Comparison of ENCODE assay signal across 21 cellular contexts in genomic region chr1:208540724-208541123, GRCh38.
DNase-seq lines count a peak whose midpoint lies in the region; ATAC-seq and TF ChIP-seq lines count a peak whose summit lies in the region.
"Had no signal": no experiment of that assay in that cellular context is flagged by ENCODE, and none has a peak within 500 bp of the region (broad histone marks: within the 10 kb centered on the region; RNA-seq: fewer than 3 reads in every experiment).

No MANE protein-coding gene starts in this region.

- POLR2A ChIA-PET in WTC11 (lab: Charles Lee): no interaction called here
- POLR2A ChIA-PET in activated CD4-positive, alpha-beta T cell treated with anti-CD3 and anti-CD28 coated beads for 36 hours (lab: Charles Lee): no interaction called here
- POLR2A ChIA-PET in naive thymus-derived CD8-positive, alpha-beta T cell (lab: Charles Lee): no interaction called here

- H3K4me1 Mint-ChIP-seq in H9: peaks cover 18 to 22% of the 10 kb centered on the region in 2 experiments
- peaks cover 19% of the 10 kb centered on the region for H3K4me1 Mint-ChIP-seq in WTC11
- no peaks in the 10 kb centered on the region for H3K4me1 Mint-ChIP-seq in osteocyte (ENCODE audit: unreplicated experiment)
- H3K4me1 Mint-ChIP-seq in activated CD4-positive, alpha-beta T cell treated with anti-CD3 and anti-CD28 coated beads for 36 hours: no peaks in the 10 kb centered on the region
- H3K4me1 Mint-ChIP-seq in naive thymus-derived CD8-positive, alpha-beta T cell: peaks cover 0 to 2% (median 0%) of the 10 kb centered on the region in 4 donors

- no peaks in the 10 kb centered on the region for H3K4me1 ChIP-seq in H9 (ENCODE audit: insufficient read depth, low read length)
- H3K4me1 ChIP-seq in foreskin keratinocyte: peaks cover 29% of the 10 kb centered on the region
- H3K4me1 ChIP-seq: Caco-2 had no signal

- H4K5ac ChIP-seq in H9 (ENCODE audit: insufficient read length, low read depth, low read length): no peak overlapping the region

- no peak overlapping the region for H3K27ac Mint-ChIP-seq in H9
- H3K27ac Mint-ChIP-seq in WTC11: no peak overlapping the region
- no peak overlapping the region for H3K27ac Mint-ChIP-seq in osteocyte (ENCODE audit: unreplicated experiment)
- no peak overlapping the region for H3K27ac Mint-ChIP-seq in activated CD4-positive, alpha-beta T cell treated with anti-CD3 and anti-CD28 coated beads for 36 hours
- no peak overlapping the region for H3K27ac Mint-ChIP-seq in naive thymus-derived CD8-positive, alpha-beta T cell
- H3K27ac Mint-ChIP-seq: B cell; CD8-positive, alpha-beta T cell had no signal

- no peak overlapping the region for H3K56ac ChIP-seq in H9 (ENCODE audit: insufficient read length, low read depth, low read length)

- H3K9me3 Mint-ChIP-seq in H9 (no peaks in the 10 kb centered on the region), WTC11 (no peaks in the 10 kb centered on the region), osteocyte (ENCODE audit: unreplicated experiment) (no peaks in the 10 kb centered on the region)
- no peaks in the 10 kb centered on the region for H3K9me3 Mint-ChIP-seq in activated CD4-positive, alpha-beta T cell treated with anti-CD3 and anti-CD28 coated beads for 36 hours (ENCODE audit: low read depth)
- H3K9me3 Mint-ChIP-seq in naive thymus-derived CD8-positive, alpha-beta T cell: no peaks in the 10 kb centered on the region
- H3K9me3 Mint-ChIP-seq: CD8-positive, alpha-beta T cell had no signal

- no peaks in the 10 kb centered on the region for H3K23me2 ChIP-seq in H9 (ENCODE audit: insufficient read length, low read depth, low read length, poor library complexity, severe bottlenecking)

- DNase-seq in H9 (no peak), WTC11 (ENCODE audit: low spot score) (no peak), foreskin keratinocyte (no peak), osteocyte (ENCODE audit: extremely low spot score, unreplicated experiment) (peak; percentile 59), DMS79 (lab: John Stamatoyannopoulos, UW) (no peak)
- no peak for DNase-seq in activated CD4-positive, alpha-beta T cell treated with anti-CD3 and anti-CD28 coated beads for 36 hours
- no peak for DNase-seq in naive thymus-derived CD8-positive, alpha-beta T cell
- DNase-seq: Caco-2; CD8-positive, alpha-beta T cell; DND-41; NCI-H1417 treated with DMSO at 0.1 percent for 48 hours; NCI-H1694 treated with DMSO at 0.1 percent for 48 hours; NCI-H2081; NCI-H2171 treated with DMSO at 0.1 percent for 48 hours; NCI-H345; NCI-H524; NCI-H82; PC-9; SHP77 had no signal

- WGBS in H9 (ENCODE audit: extremely low coverage, insufficient read length, low lambda C conversion rate): no CpG with 5 or more reads among the region's 2 CpGs

- no peak overlapping the region for H2BK20ac ChIP-seq in H9 (ENCODE audit: low read depth, low read length, poor library complexity, severe bottlenecking)

- H3K9ac ChIP-seq in H9 (ENCODE audit: extremely low read depth, insufficient read length, low read length): no peak overlapping the region

- H4K8ac ChIP-seq in H9 (replicated peaks; ENCODE audit: insufficient read length, low read depth, low read length): no peak overlapping the region

- no peaks in the 10 kb centered on the region for H4K20me1 ChIP-seq in H9 (ENCODE audit: control insufficient read depth, insufficient read depth, insufficient read length)

- H3K36me3 Mint-ChIP-seq in H9 (ENCODE audit: insufficient read depth in 1 of 3, low read depth in 3 of 3) (no peaks in the 10 kb centered on the region), WTC11 (no peaks in the 10 kb centered on the region), osteocyte (ENCODE audit: unreplicated experiment) (no peaks in the 10 kb centered on the region)
- H3K36me3 Mint-ChIP-seq in activated CD4-positive, alpha-beta T cell treated with anti-CD3 and anti-CD28 coated beads for 36 hours (ENCODE audit: low read depth): no peaks in the 10 kb centered on the region
- no peaks in the 10 kb centered on the region for H3K36me3 Mint-ChIP-seq in naive thymus-derived CD8-positive, alpha-beta T cell
- H3K36me3 Mint-ChIP-seq: CD8-positive, alpha-beta T cell had no signal

- no peak overlapping the region for H2BK5ac ChIP-seq in H9 (ENCODE audit: insufficient read length, low read length)

- no peaks in the 10 kb centered on the region for H3K79me1 ChIP-seq in H9 (ENCODE audit: insufficient read depth, low read depth, low read length, poor library complexity, severe bottlenecking)

- H2BK15ac ChIP-seq in H9 (ENCODE audit: low read depth, low read length): no peak overlapping the region

- H3K18ac ChIP-seq in H9 (ENCODE audit: insufficient read length, low read depth, low read length): no peak overlapping the region

- H2BK12ac ChIP-seq in H9 (ENCODE audit: insufficient read length, low read depth, low read length): no peak overlapping the region

- TF ChIP-seq CTCF in H9 (conservative IDR thresholded peaks at IDR 0.05) (peak; percentile 37), WTC11 (IDR thresholded peaks at IDR 0.05) (no peak), foreskin keratinocyte (conservative IDR thresholded peaks at IDR 0.05) (peak; percentile 18), osteocyte (IDR thresholded peaks at IDR 0.05) (no peak)

- no peak overlapping the region for H3K4ac ChIP-seq in H9 (ENCODE audit: low read depth, low read length)

- CTCF ChIA-PET in WTC11 (lab: Charles Lee): interaction anchor here (1.0 kb wide), 1 partner anchor 9 kb away, joined by 3 read pairs; no protein-coding TSS in a partner anchor
- CTCF ChIA-PET in activated CD4-positive, alpha-beta T cell treated with anti-CD3 and anti-CD28 coated beads for 36 hours (lab: Charles Lee): no interaction called here

- H3K27me3 Mint-ChIP-seq in H9 (ENCODE audit: low read depth): no peaks in the 10 kb centered on the region
- H3K27me3 Mint-ChIP-seq in WTC11 (ENCODE audit: low read depth): no peaks in the 10 kb centered on the region
- peaks cover 2% of the 10 kb centered on the region for H3K27me3 Mint-ChIP-seq in osteocyte (ENCODE audit: unreplicated experiment)
- H3K27me3 Mint-ChIP-seq in activated CD4-positive, alpha-beta T cell treated with anti-CD3 and anti-CD28 coated beads for 36 hours: peaks cover 12% of the 10 kb centered on the region
- peaks cover 2 to 51% (median 17%) of the 10 kb centered on the region in 5 donors for H3K27me3 Mint-ChIP-seq in naive thymus-derived CD8-positive, alpha-beta T cell
- H3K27me3 Mint-ChIP-seq: B cell had no signal

- no peak overlapping the region for H3K4me2 ChIP-seq in H9 (ENCODE audit: insufficient read depth, insufficient read length, low read length)
- H3K4me2 ChIP-seq: PC-9 had no signal

- no peak overlapping the region for H3K27ac ChIP-seq in H9 (ENCODE audit: insufficient read length, low read depth, low read length)
- H3K27ac ChIP-seq in foreskin keratinocyte: peak overlapping the region; percentile 12
- H3K27ac ChIP-seq: C4-2B, PC-9 had no signal

- no peak overlapping the region for H3K23ac ChIP-seq in H9 (ENCODE audit: insufficient read length, low read depth, low read length)

- H3K27me3 ChIP-seq in H9 (ENCODE audit: insufficient read depth, low read length) (no peaks in the 10 kb centered on the region), foreskin keratinocyte (no peaks in the 10 kb centered on the region)

- H4K91ac ChIP-seq in H9 (ENCODE audit: insufficient read length, low read depth, low read length): no peak overlapping the region

- ATAC-seq in WTC11: peak; percentile 48; the same call in 1 of the 2 replicates
- no peak for ATAC-seq in foreskin keratinocyte
- no peak for ATAC-seq in activated CD4-positive, alpha-beta T cell treated with anti-CD3 and anti-CD28 coated beads for 36 hours
- no peak for ATAC-seq in naive thymus-derived CD8-positive, alpha-beta T cell
- ATAC-seq: CD8-positive, alpha-beta T cell had no signal

- H3K4me3 Mint-ChIP-seq in H9: no peak overlapping the region
- H3K4me3 Mint-ChIP-seq in WTC11: no peak overlapping the region
- H3K4me3 Mint-ChIP-seq in osteocyte (ENCODE audit: unreplicated experiment): no peak overlapping the region
- no peak overlapping the region for H3K4me3 Mint-ChIP-seq in activated CD4-positive, alpha-beta T cell treated with anti-CD3 and anti-CD28 coated beads for 36 hours
- H3K4me3 Mint-ChIP-seq in naive thymus-derived CD8-positive, alpha-beta T cell: no peak overlapping the region
- H3K4me3 Mint-ChIP-seq: B cell; CD8-positive, alpha-beta T cell had no signal

- intact Hi-C loops in activated CD4-positive, alpha-beta T cell treated with anti-CD3 and anti-CD28 coated beads for 36 hours (cut with DNase I, micrococcal nuclease): no loop called here

- H3K79me2 ChIP-seq in H9 (ENCODE audit: insufficient read depth, low read length): no peaks in the 10 kb centered on the region

- H3K9me3 ChIP-seq in H9 (ENCODE audit: control insufficient read depth, low read depth, low read length): no peaks in the 10 kb centered on the region
- H3K9me3 ChIP-seq: Caco-2 had no signal

- H2AFZ ChIP-seq in H9 (ENCODE audit: low read length): no peak overlapping the region
- H2AFZ ChIP-seq: PC-9 had no signal

- no peak overlapping the region for H3T11ph ChIP-seq in H9 (ENCODE audit: low read length)

- H3K14ac ChIP-seq in H9 (ENCODE audit: insufficient read depth, low read length): no peak overlapping the region

- H2BK120ac ChIP-seq in H9 (ENCODE audit: low read depth, low read length, poor library complexity, severe bottlenecking): no peak overlapping the region

- no peak overlapping the region for H2AK5ac ChIP-seq in H9 (ENCODE audit: insufficient read length, low read length)

TF ChIP-seq in WTC11, 78 proteins besides CTCF, POLR2A, EP300 and RAD21 (continues in another document):
- TF ChIP-seq, protein P1, sequence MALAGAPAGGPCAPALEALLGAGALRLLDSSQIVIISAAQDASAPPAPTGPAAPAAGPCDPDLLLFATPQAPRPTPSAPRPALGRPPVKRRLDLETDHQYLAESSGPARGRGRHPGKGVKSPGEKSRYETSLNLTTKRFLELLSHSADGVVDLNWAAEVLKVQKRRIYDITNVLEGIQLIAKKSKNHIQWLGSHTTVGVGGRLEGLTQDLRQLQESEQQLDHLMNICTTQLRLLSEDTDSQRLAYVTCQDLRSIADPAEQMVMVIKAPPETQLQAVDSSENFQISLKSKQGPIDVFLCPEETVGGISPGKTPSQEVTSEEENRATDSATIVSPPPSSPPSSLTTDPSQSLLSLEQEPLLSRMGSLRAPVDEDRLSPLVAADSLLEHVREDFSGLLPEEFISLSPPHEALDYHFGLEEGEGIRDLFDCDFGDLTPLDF (CRISPR knock-in tag; IDR thresholded peaks at IDR 0.05): no peak
- no peak for TF ChIP-seq KAT7 (CRISPR knock-in tag; IDR thresholded peaks at IDR 0.05; ENCODE audit: borderline replicate concordance)

Comparison
In these comparisons a context has a peak if more than half of its experiments do, and no peak if none do; other contexts are left out.
1. CTCF ChIP-seq: peak in H9 (single experiment) and foreskin keratinocyte (single experiment); none in WTC11 (single experiment) and osteocyte (single experiment).